In genomic region chr15:26864664-26865191, GRCh38 we compare ENCODE assay signal across 8 cellular contexts. TPM values are rescaled to one million over a fixed set of nuclear protein-coding genes. Genes with fewer than 3 reads are reported as not detected.
A peak's percentile ranks its signal among the peaks of the same experiment; 100 is the strongest.
DNase-seq lines count a peak whose midpoint lies in the region; ATAC-seq and TF ChIP-seq lines count a peak whose summit lies in the region.

No MANE protein-coding gene starts in this region.

- intact Hi-C loops in activated naive CD4-positive, alpha-beta T cell treated with anti-CD3 and anti-CD28 coated beads for 36 hours (cut with micrococcal nuclease), result loop anchor here (5.0 kb wide), 1 partner anchor 1357 kb away; no protein-coding TSS in a partner anchor

- no peak for TF ChIP-seq POLR2A in Peyer's patch (IDR thresholded peaks at IDR 0.05)

- H4K5ac ChIP-seq in mesendoderm (ENCODE audit: low read length), result peak overlapping the region; percentile 62

- no peak overlapping the region for H3K4me3 ChIP-seq in choroid plexus epithelial cell (ENCODE audit: low read depth, low read length)
- H3K4me3 ChIP-seq in mesendoderm (ENCODE audit: low read length), result no peak overlapping the region
- no peak overlapping the region for H3K4me3 ChIP-seq in Peyer's patch

- no peak overlapping the region for H3K27ac Mint-ChIP-seq in activated naive CD4-positive, alpha-beta T cell treated with anti-CD3 and anti-CD28 coated beads for 36 hours
- H3K27ac Mint-ChIP-seq in activated naive CD4-positive, alpha-beta T cell treated with anti-CD3 and anti-CD28 coated beads, Interleukin-2, amount 10 ng/mL, durations not matched to agents 7 days and 5 days, result no peak overlapping the region

- WGBS in mesendoderm (ENCODE audit: extremely low coverage, insufficient coverage, low lambda C conversion rate), result no CpG with 5 or more reads among the region's 8 CpGs

- no peak overlapping the region for H3K9ac ChIP-seq in mesendoderm (ENCODE audit: low read length)

- peaks cover 37% of the 10 kb centered on the region for H3K27me3 Mint-ChIP-seq in activated naive CD4-positive, alpha-beta T cell treated with anti-CD3 and anti-CD28 coated beads for 36 hours (ENCODE audit: low read depth)
- peaks cover 18% of the 10 kb centered on the region for H3K27me3 Mint-ChIP-seq in activated naive CD4-positive, alpha-beta T cell treated with anti-CD3 and anti-CD28 coated beads, Interleukin-2, amount 10 ng/mL, durations not matched to agents 7 days and 5 days

- no peak overlapping the region for H4K8ac ChIP-seq in mesendoderm (ENCODE audit: low read depth, low read length)

- H3K56ac ChIP-seq in mesendoderm (ENCODE audit: low read length), result peak overlapping the region; percentile 77

- no peaks in the 10 kb centered on the region for H3K4me1 Mint-ChIP-seq in activated naive CD4-positive, alpha-beta T cell treated with anti-CD3 and anti-CD28 coated beads for 36 hours (ENCODE audit: low read depth)
- no peaks in the 10 kb centered on the region for H3K4me1 Mint-ChIP-seq in activated naive CD4-positive, alpha-beta T cell treated with anti-CD3 and anti-CD28 coated beads, Interleukin-2, amount 10 ng/mL, durations not matched to agents 7 days and 5 days

- H3K23ac ChIP-seq in mesendoderm (ENCODE audit: low read length), result no peak overlapping the region

- CTCF ChIA-PET in activated naive CD4-positive, alpha-beta T cell treated with anti-CD3 and anti-CD28 coated beads for 36 hours (lab: Charles Lee), result no interaction called here
- CTCF ChIA-PET in activated naive CD4-positive, alpha-beta T cell treated with anti-CD3 and anti-CD28 coated beads, Interleukin-2, amount 10 ng/mL, durations not matched to agents 7 days and 5 days (lab: Charles Lee), result interaction anchor here (1.2 kb wide), 1 partner anchor 39 kb away, joined by 3 read pairs; no protein-coding TSS in a partner anchor

- H2BK120ac ChIP-seq in mesendoderm (ENCODE audit: low read depth, low read length), result no peak overlapping the region

- H3K9me3 ChIP-seq in Peyer's patch, result no peaks in the 10 kb centered on the region

- no peak overlapping the region for H3K4me3 Mint-ChIP-seq in activated naive CD4-positive, alpha-beta T cell treated with anti-CD3 and anti-CD28 coated beads for 36 hours
- H3K4me3 Mint-ChIP-seq in activated naive CD4-positive, alpha-beta T cell treated with anti-CD3 and anti-CD28 coated beads, Interleukin-2, amount 10 ng/mL, durations not matched to agents 7 days and 5 days, result no peak overlapping the region

- ATAC-seq in HG02870 (IDR thresholded peaks at IDR 0.05; ENCODE audit: unreplicated experiment), result no peak

- no peaks in the 10 kb centered on the region for H3K79me2 ChIP-seq in mesendoderm (ENCODE audit: control insufficient read depth, insufficient read depth, low read length)

- peaks cover 4% of the 10 kb centered on the region for H3K4me1 ChIP-seq in mesendoderm (ENCODE audit: control insufficient read depth, low read depth, low read length)
- H3K4me1 ChIP-seq in Peyer's patch, result no peaks in the 10 kb centered on the region

- H3K9me3 Mint-ChIP-seq in activated naive CD4-positive, alpha-beta T cell treated with anti-CD3 and anti-CD28 coated beads for 36 hours, result no peaks in the 10 kb centered on the region
- H3K9me3 Mint-ChIP-seq in activated naive CD4-positive, alpha-beta T cell treated with anti-CD3 and anti-CD28 coated beads, Interleukin-2, amount 10 ng/mL, durations not matched to agents 7 days and 5 days, result no peaks in the 10 kb centered on the region

- H3K4ac ChIP-seq in mesendoderm (ENCODE audit: low read depth, low read length), result no peak overlapping the region

- no peak overlapping the region for H2BK15ac ChIP-seq in mesendoderm (replicated peaks; ENCODE audit: low read depth)

- TF ChIP-seq CTCF in choroid plexus epithelial cell (conservative IDR thresholded peaks at IDR 0.05; ENCODE audit: low read depth, low read length) (peak; percentile 70), Peyer's patch (IDR thresholded peaks at IDR 0.05) (peak in 3 of 6 experiments; percentile 15 to 37 (median 21))

- peak; percentile 27 for DNase-seq in activated naive CD4-positive, alpha-beta T cell treated with anti-CD3 and anti-CD28 coated beads for 36 hours
- no peak for DNase-seq in activated naive CD4-positive, alpha-beta T cell treated with anti-CD3 and anti-CD28 coated beads, Interleukin-2, amount 10 ng/mL, durations not matched to agents 7 days and 5 days
- DNase-seq in NCI-H345 treated with DMSO at 0.1 percent for 48 hours (lab: John Stamatoyannopoulos, UW; ENCODE audit: unreplicated experiment) (peak; percentile 2), choroid plexus epithelial cell (ENCODE audit: low read depth) (peak; percentile 61), mesendoderm (peak; percentile 84), Peyer's patch (no peak), 8988T (no peak)

- no peak overlapping the region for H3K4me2 ChIP-seq in mesendoderm (ENCODE audit: low read length)

- no peaks in the 10 kb centered on the region for H3K79me1 ChIP-seq in mesendoderm (ENCODE audit: low read length)

- no peak overlapping the region for H2AK5ac ChIP-seq in mesendoderm (ENCODE audit: low read length)

- peaks cover 10% of the 10 kb centered on the region for H3K27me3 ChIP-seq in mesendoderm (ENCODE audit: insufficient read depth, low read length, poor library complexity)
- no peaks in the 10 kb centered on the region for H3K27me3 ChIP-seq in Peyer's patch

- no peak overlapping the region for H3K27ac ChIP-seq in mesendoderm (ENCODE audit: low read depth, low read length)
- no peak overlapping the region for H3K27ac ChIP-seq in Peyer's patch

- H3K36me3 Mint-ChIP-seq in activated naive CD4-positive, alpha-beta T cell treated with anti-CD3 and anti-CD28 coated beads for 36 hours (ENCODE audit: low read depth), result no peaks in the 10 kb centered on the region
- no peaks in the 10 kb centered on the region for H3K36me3 Mint-ChIP-seq in activated naive CD4-positive, alpha-beta T cell treated with anti-CD3 and anti-CD28 coated beads, Interleukin-2, amount 10 ng/mL, durations not matched to agents 7 days and 5 days

- H3K36me3 ChIP-seq in mesendoderm (ENCODE audit: control insufficient read depth, insufficient read depth, low read length), result no peaks in the 10 kb centered on the region
- H3K36me3 ChIP-seq in Peyer's patch, result no peaks in the 10 kb centered on the region

- no peak overlapping the region for H2BK5ac ChIP-seq in mesendoderm (ENCODE audit: low read length)

- H3K18ac ChIP-seq in mesendoderm (ENCODE audit: low read length), result no peak overlapping the region

RNA-seq across cellular contexts. Expression of gene GABRA5, which starts 2.1 kb away (rescaled TPM):
- not detected for total RNA-seq in activated naive CD4-positive, alpha-beta T cell treated with anti-CD3 and anti-CD28 coated beads for 36 hours
- 27.3 TPM for polyA plus RNA-seq in mesendoderm (2013, experiment 1 of 2)
- 29.3 TPM for polyA plus RNA-seq in mesendoderm (2013, experiment 2 of 2)
- total RNA-seq in Peyer's patch, result not detected

Comparison
In these comparisons a context has a peak if more than half of its experiments do, and no peak if none do; other contexts are left out.
1. DNase-seq: peak in activated naive CD4-positive, alpha-beta T cell treated with anti-CD3 and anti-CD28 coated beads for 36 hours (single experiment), NCI-H345 treated with DMSO at 0.1 percent for 48 hours (single experiment), choroid plexus epithelial cell (single experiment) and mesendoderm (single experiment); none in activated naive CD4-positive, alpha-beta T cell treated with anti-CD3 and anti-CD28 coated beads, Interleukin-2, amount 10 ng/mL, durations not matched to agents 7 days and 5 days (single experiment), Peyer's patch (0 of 3) and 8988T (single experiment).